ENCODE assay signal across 1 cellular context in the genomic region with DNA sequence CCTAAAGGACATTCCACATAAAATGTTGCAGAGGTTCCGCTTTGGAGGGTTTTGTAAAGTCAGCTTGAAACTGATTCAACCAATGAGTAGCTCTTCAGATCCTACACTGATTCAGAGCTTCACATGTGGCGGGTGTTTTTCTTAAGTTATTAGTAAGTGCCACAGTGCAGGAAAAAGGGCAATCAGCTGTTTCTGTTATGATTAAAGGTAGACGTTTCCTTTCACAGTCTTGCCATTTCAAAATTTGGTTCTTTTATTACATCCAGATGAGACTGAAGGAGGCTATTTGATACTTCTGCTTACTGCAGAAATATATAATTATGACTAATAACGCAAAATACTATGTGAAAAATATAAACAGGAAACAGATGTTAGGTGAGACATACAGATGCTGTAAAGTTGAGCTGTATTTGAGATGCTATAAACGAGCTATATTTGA.
TF ChIP-seq lines count a peak whose summit lies in the region.

No MANE protein-coding gene starts in this region.

TF ChIP-seq in GM12878, 131 proteins besides CTCF, POLR2A, EP300 and RAD21 (continued from another document):
- TF ChIP-seq EED (IDR thresholded peaks at IDR 0.05; ENCODE audit: low read depth) (peak; percentile 79), NFYA (IDR thresholded peaks at IDR 0.05; ENCODE audit: borderline replicate concordance, low read depth, low read length) (no peak), MLLT1 (IDR thresholded peaks at IDR 0.05) (no peak), ZBED1 (IDR thresholded peaks at IDR 0.05; ENCODE audit: borderline replicate concordance) (0 out of 2 replicates have a peak, but pooled peaks have one; percentile 50), SPI1 (IDR thresholded peaks at IDR 0.05; ENCODE audit: borderline replicate concordance, insufficient read depth, low read depth, low read length) (no peak), ZSCAN29 (IDR thresholded peaks at IDR 0.05) (no peak)
TF ChIP-seq in GM12878: peak in this region for 19.
